Comparison of ENCODE assay signal across 1 cellular context in the genomic region with DNA sequence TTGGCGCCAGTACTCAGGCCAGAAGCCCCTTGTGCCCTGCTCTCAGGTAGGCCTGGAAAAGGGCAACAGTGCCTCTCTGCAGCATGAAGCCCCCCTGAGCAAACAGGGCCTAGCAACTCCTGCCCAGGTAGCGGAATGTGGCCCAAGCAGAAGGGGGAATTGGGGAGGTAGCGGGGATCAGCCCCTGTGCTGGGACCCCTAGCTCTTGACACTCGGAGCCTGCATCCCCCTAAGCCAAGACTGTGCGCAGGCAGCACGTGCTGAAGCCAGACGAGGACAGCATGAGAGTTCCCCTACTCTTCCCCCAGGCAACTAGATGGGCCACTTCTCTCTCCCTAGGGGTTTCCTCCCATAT.
TF ChIP-seq lines count a peak whose summit lies in the region.

No MANE protein-coding gene starts in this region.

TF ChIP-seq in endothelial cell of umbilical vein, 7 proteins besides CTCF, POLR2A, EP300 and RAD21:
- TF ChIP-seq, protein P1, sequence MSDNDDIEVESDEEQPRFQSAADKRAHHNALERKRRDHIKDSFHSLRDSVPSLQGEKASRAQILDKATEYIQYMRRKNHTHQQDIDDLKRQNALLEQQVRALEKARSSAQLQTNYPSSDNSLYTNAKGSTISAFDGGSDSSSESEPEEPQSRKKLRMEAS (IDR thresholded peaks at IDR 0.05; ENCODE audit: insufficient read depth, insufficient read length), result no peak
- TF ChIP-seq POLR2AphosphoS5 (IDR thresholded peaks at IDR 0.05; ENCODE audit: insufficient read depth, low read depth, low read length) (no peak), GATA2 (IDR thresholded peaks at IDR 0.05; ENCODE audit: insufficient read depth, insufficient read length, low read depth, low read length) (no peak), JUN (IDR thresholded peaks at IDR 0.05; ENCODE audit: borderline replicate concordance, insufficient read depth, insufficient read length, low read depth) (no peak), MYC (IDR thresholded peaks at IDR 0.05; ENCODE audit: low read depth, low read length) (no peak), EZH2 (IDR thresholded peaks at IDR 0.05; ENCODE audit: borderline replicate concordance, low read depth, low read length, severe bottlenecking) (no peak), FOS (IDR thresholded peaks at IDR 0.05; ENCODE audit: borderline replicate concordance, insufficient read depth, low read length) (no peak)
